In genomic region chr20:63167026-63167917, GRCh38 we compare ENCODE assay signal across 17 cellular contexts. TPM values are rescaled to one million over a fixed set of nuclear protein-coding genes. Genes with fewer than 3 reads are reported as not detected.
DNase-seq lines count a peak whose midpoint lies in the region; ATAC-seq, FAIRE-seq and TF ChIP-seq lines count a peak whose summit lies in the region.
"Had no signal": no experiment of that assay in that cellular context is flagged by ENCODE, and none has a peak within 500 bp of the region (broad histone marks: within the 10 kb centered on the region; RNA-seq: fewer than 3 reads in every experiment).

No MANE protein-coding gene starts in this region.

- no peak for TF ChIP-seq EP300 in A549 (IDR thresholded peaks at IDR 0.05)

- H3K9me3 ChIP-seq in A549 (no peaks in the 10 kb centered on the region), HUES64 (ENCODE audit: insufficient read depth, low read depth, low read length) (no peaks in the 10 kb centered on the region)
- H3K9me3 ChIP-seq: HAP-1, ovary had no signal

- 19% methylated on average over 19 of the region's 24 CpGs for WGBS in A549 (ENCODE audit: missing lambda C conversion rate)
- 60% methylated on average over 21 of the region's 24 CpGs for WGBS in HUES64

- peak; percentile 6 to 49; a peak in 4 of 6 replicates for ATAC-seq in A549
- no peak for ATAC-seq in GM19351 (IDR thresholded peaks at IDR 0.05; ENCODE audit: unreplicated experiment)
- no peak for ATAC-seq in GM21576 (IDR thresholded peaks at IDR 0.05; ENCODE audit: unreplicated experiment)

- H3K4me2 ChIP-seq in A549: 0 out of 3 replicates have a peak overlapping the region, but pooled peaks have one; percentile 1

- CTCF ChIA-PET in A549 (lab: Yijun Ruan, JAX): interaction anchor here (1.4 to 6.3 kb wide), 4 partner anchors 9 to 195 kb away, joined by 3 to 28 read pairs (median 14); no protein-coding TSS in a partner anchor

- no peak overlapping the region for H3K9ac ChIP-seq in HUES64 (ENCODE audit: low read depth, low read length)

- H3K27me3 ChIP-seq in HUES64 (ENCODE audit: insufficient read depth, low read length): peaks cover 19% of the 10 kb centered on the region
- H3K27me3 ChIP-seq: ovary had no signal

- TF ChIP-seq RAD21 in A549 (conservative IDR thresholded peaks at IDR 0.05 in 1 of 2, IDR thresholded peaks at IDR 0.05 in 1 of 2): no peak

- H3K4me3 ChIP-seq in A549: no peak overlapping the region
- H3K4me3 ChIP-seq in HUES64 (ENCODE audit: low read length): no peak overlapping the region
- H3K4me3 ChIP-seq: HAP-1, ovary had no signal

- FAIRE-seq in A549 (lab: Jason Lieb, UNC): no peak

- TF ChIP-seq POLR2A in A549 (IDR thresholded peaks at IDR 0.05; ENCODE audit: low read length): no peak

- TF ChIP-seq CTCF in A549 (IDR thresholded peaks at IDR 0.05): no peak

- DNase-seq in A549 (ENCODE audit: low read depth in 1 of 2, low spot score in 1 of 2) (peak in 1 of 2 experiments; percentile 74), ELR (ENCODE audit: low read depth) (peak; percentile 44), glomerular visceral epithelial cell (ENCODE audit: extremely low spot score) (peak; percentile 28), NCI-H526 (lab: John Stamatoyannopoulos, UW) (no peak)
- no peak for DNase-seq in stimulated activated CD8-positive, alpha-beta memory T cell treated with anti-CD3 and anti-CD28 coated beads, Interleukin-4, amount 100 ng/mL, for 48 hours
- DNase-seq: activated CD4-positive, alpha-beta T cell treated with anti-CD3 and anti-CD28 coated beads for 4 hours; activated CD8-positive, alpha-beta memory T cell treated with anti-CD3 and anti-CD28 coated beads, Interleukin-2, amount 50 U/mL, for 4 hours; activated gamma-delta T cell treated with Interleukin-2 at 50 U/mL for 16 hours; amniotic stem cell; Calu3; GF-D8; NCI-H446; ovary had no signal

- H3K36me3 ChIP-seq in HUES64 (ENCODE audit: insufficient read depth, low read length): no peaks in the 10 kb centered on the region
- H3K36me3 ChIP-seq: HAP-1, ovary had no signal

- POLR2A ChIA-PET in A549 (lab: Yijun Ruan, JAX): no interaction called here

- no peak overlapping the region for H3K27ac ChIP-seq in A549
- peak overlapping the region; percentile 4; the same call in 1 of the 2 replicates for H3K27ac ChIP-seq in HUES64 (ENCODE audit: low read depth, low read length)
- H3K27ac ChIP-seq: ovary had no signal

- no peaks in the 10 kb centered on the region for H3K4me1 ChIP-seq in A549
- H3K4me1 ChIP-seq in HUES64 (ENCODE audit: insufficient read depth, low read length): no peaks in the 10 kb centered on the region
- H3K4me1 ChIP-seq: HAP-1 had no signal

TF ChIP-seq in A549, 52 proteins besides CTCF, POLR2A, EP300 and RAD21:
- no peak for TF ChIP-seq SMC3 (IDR thresholded peaks at IDR 0.05)
- no peak for TF ChIP-seq ZNF302 (CRISPR knock-in tag; IDR thresholded peaks at IDR 0.05)
- TF ChIP-seq BHLHE40 (IDR thresholded peaks at IDR 0.05; ENCODE audit: low read depth, low read length): no peak
- no peak for TF ChIP-seq MAZ (IDR thresholded peaks at IDR 0.05; ENCODE audit: borderline replicate concordance, low read depth, low read length)
- TF ChIP-seq NFE2L2 (conservative IDR thresholded peaks at IDR 0.05; ENCODE audit: low read length): no peak
- no peak for TF ChIP-seq RARB (CRISPR knock-in tag; IDR thresholded peaks at IDR 0.05)
- TF ChIP-seq GATA3 (IDR thresholded peaks at IDR 0.05; ENCODE audit: borderline replicate concordance): no peak
- no peak for TF ChIP-seq EHMT2 (IDR thresholded peaks at IDR 0.05; ENCODE audit: low read depth)
- no peak for TF ChIP-seq BCL3 (IDR thresholded peaks at IDR 0.05)
- TF ChIP-seq ZC3H11A (IDR thresholded peaks at IDR 0.05): no peak
- no peak for TF ChIP-seq CEBPB (IDR thresholded peaks at IDR 0.05)
- TF ChIP-seq ESRRA (IDR thresholded peaks at IDR 0.05; ENCODE audit: borderline replicate concordance, low read length): no peak
- TF ChIP-seq PBX3 (IDR thresholded peaks at IDR 0.05): no peak
- no peak for TF ChIP-seq MAX (IDR thresholded peaks at IDR 0.05)
- no peak for TF ChIP-seq USF2 (IDR thresholded peaks at IDR 0.05)
- no peak for TF ChIP-seq JUNB (IDR thresholded peaks at IDR 0.05)
- TF ChIP-seq KDM1A (IDR thresholded peaks at IDR 0.05; ENCODE audit: low read depth): no peak
- TF ChIP-seq MYC (IDR thresholded peaks at IDR 0.05; ENCODE audit: borderline replicate concordance, low read length): no peak
TF ChIP-seq in A549: peak in this region for 0.

RNA-seq across cellular contexts. Expression of gene YTHDF1, which starts 48.7 kb away (rescaled TPM):
- 31.4 and 31.8 TPM in 2 replicates for polyA plus RNA-seq in A549 (2011; rRNA removed)
- polyA plus RNA-seq in A549 (2012; cell fraction: cytosol; rRNA removed): 20.9 and 23.8 TPM in 2 replicates
- 23.7 and 28.7 TPM in 2 replicates for polyA plus RNA-seq in A549 (2012; cell fraction: nucleus; rRNA removed)
- 33.4 to 37.9 TPM (median 37.8 TPM) in 3 replicates for polyA plus RNA-seq in A549 (2017; fragmentation: RNase III; extraction: RNeasy Plus Mini Kit Qiagen cat#74134 plus additional on column Dnase treatment)
- polyA minus RNA-seq in A549 (2011; rRNA and poly(A)+ RNA removed): 27.1 and 30.7 TPM in 2 replicates
- polyA plus RNA-seq in HUES64 (2013, experiment 1 of 2): 43.6 TPM
- 40.4 TPM for polyA plus RNA-seq in HUES64 (2013, experiment 2 of 2)

Comparison
In these comparisons a context has a peak if more than half of its experiments do, and no peak if none do; other contexts are left out.
1. ATAC-seq: peak in A549 (2 of 2); none in GM19351 (single experiment) and GM21576 (single experiment).
2. DNase-seq: peak in ELR (single experiment) and glomerular visceral epithelial cell (single experiment); none in NCI-H526 (0 of 2) and stimulated activated CD8-positive, alpha-beta memory T cell treated with anti-CD3 and anti-CD28 coated beads, Interleukin-4, amount 100 ng/mL, for 48 hours (single experiment).